Comparison of ENCODE assay signal across 2 cellular contexts in the genomic region with DNA sequence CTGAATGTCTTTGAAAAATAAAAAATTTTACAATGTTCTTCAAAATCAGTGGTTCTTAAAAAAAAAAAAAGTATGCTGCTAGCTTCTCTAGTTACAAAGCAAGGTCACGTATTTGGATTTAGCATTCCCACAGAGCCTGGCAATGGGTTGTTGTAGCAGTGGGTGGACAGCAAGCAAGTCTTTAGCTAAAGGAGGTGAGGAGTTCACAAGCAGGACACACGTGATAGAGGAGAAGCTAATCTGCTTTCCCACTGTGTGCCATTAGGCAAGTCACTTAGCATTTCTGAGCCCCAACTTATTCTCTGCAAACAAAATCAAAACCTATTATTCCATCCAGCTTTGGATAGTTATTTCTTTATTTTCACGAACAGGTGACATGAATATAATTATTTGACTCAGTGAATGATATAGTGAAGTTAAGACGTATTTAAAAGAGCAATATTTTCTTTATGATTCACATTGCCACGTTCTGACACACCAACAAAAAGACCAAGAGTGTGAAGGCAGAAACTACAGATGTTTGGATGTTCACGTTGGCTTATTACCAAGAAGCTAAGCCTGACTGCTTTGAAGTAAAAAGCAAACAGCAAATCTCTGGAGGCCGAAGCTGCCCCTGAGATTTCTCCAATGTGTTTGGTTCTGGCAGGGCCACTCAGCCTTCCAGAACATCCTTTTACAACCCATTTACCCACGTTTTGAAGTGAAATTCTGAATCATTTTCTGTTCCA.
TF ChIP-seq lines count a peak whose summit lies in the region.

No MANE protein-coding gene starts in this region.

TF ChIP-seq in GM23338, 12 proteins besides CTCF, POLR2A, EP300 and RAD21 (continued from another document and continues in another):
- no peak for TF ChIP-seq EZH2 (IDR thresholded peaks at IDR 0.05; ENCODE audit: low read depth, unreplicated experiment)
- no peak for TF ChIP-seq JUNB (IDR thresholded peaks at IDR 0.05; ENCODE audit: unreplicated experiment)
- TF ChIP-seq, protein P1, sequence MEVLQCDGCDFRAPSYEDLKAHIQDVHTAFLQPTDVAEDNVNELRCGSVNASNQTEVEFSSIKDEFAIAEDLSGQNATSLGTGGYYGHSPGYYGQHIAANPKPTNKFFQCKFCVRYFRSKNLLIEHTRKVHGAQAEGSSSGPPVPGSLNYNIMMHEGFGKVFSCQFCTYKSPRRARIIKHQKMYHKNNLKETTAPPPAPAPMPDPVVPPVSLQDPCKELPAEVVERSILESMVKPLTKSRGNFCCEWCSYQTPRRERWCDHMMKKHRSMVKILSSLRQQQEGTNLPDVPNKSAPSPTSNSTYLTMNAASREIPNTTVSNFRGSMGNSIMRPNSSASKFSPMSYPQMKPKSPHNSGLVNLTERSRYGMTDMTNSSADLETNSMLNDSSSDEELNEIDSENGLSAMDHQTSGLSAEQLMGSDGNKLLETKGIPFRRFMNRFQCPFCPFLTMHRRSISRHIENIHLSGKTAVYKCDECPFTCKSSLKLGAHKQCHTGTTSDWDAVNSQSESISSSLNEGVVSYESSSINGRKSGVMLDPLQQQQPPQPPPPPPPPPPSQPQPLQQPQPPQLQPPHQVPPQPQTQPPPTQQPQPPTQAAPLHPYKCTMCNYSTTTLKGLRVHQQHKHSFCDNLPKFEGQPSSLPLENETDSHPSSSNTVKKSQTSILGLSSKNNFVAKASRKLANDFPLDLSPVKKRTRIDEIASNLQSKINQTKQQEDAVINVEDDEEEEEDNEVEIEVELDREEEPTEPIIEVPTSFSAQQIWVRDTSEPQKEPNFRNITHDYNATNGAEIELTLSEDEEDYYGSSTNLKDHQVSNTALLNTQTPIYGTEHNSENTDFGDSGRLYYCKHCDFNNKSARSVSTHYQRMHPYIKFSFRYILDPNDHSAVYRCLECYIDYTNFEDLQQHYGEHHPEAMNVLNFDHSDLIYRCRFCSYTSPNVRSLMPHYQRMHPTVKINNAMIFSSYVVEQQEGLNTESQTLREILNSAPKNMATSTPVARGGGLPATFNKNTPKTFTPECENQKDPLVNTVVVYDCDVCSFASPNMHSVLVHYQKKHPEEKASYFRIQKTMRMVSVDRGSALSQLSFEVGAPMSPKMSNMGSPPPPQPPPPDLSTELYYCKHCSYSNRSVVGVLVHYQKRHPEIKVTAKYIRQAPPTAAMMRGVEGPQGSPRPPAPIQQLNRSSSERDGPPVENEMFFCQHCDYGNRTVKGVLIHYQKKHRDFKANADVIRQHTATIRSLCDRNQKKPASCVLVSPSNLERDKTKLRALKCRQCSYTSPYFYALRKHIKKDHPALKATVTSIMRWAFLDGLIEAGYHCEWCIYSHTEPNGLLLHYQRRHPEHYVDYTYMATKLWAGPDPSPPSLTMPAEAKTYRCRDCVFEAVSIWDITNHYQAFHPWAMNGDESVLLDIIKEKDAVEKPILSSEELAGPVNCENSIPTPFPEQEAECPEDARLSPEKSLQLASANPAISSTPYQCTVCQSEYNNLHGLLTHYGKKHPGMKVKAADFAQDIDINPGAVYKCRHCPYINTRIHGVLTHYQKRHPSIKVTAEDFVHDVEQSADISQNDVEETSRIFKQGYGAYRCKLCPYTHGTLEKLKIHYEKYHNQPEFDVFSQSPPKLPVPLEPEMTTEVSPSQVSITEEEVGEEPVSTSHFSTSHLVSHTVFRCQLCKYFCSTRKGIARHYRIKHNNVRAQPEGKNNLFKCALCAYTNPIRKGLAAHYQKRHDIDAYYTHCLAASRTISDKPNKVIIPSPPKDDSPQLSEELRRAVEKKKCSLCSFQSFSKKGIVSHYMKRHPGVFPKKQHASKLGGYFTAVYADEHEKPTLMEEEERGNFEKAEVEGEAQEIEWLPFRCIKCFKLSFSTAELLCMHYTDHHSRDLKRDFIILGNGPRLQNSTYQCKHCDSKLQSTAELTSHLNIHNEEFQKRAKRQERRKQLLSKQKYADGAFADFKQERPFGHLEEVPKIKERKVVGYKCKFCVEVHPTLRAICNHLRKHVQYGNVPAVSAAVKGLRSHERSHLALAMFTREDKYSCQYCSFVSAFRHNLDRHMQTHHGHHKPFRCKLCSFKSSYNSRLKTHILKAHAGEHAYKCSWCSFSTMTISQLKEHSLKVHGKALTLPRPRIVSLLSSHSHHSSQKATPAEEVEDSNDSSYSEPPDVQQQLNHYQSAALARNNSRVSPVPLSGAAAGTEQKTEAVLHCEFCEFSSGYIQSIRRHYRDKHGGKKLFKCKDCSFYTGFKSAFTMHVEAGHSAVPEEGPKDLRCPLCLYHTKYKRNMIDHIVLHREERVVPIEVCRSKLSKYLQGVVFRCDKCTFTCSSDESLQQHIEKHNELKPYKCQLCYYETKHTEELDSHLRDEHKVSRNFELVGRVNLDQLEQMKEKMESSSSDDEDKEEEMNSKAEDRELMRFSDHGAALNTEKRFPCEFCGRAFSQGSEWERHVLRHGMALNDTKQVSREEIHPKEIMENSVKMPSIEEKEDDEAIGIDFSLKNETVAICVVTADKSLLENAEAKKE (CRISPR knock-in tag; IDR thresholded peaks at IDR 0.05): no peak
- no peak for TF ChIP-seq NANOG (IDR thresholded peaks at IDR 0.05; ENCODE audit: borderline replicate concordance)
- no peak for TF ChIP-seq POLR2AphosphoS5 (IDR thresholded peaks at IDR 0.05; ENCODE audit: low read depth)
- no peak for TF ChIP-seq ZNF331 (CRISPR knock-in tag; IDR thresholded peaks at IDR 0.05; ENCODE audit: low read depth)
- TF ChIP-seq, protein P2, sequence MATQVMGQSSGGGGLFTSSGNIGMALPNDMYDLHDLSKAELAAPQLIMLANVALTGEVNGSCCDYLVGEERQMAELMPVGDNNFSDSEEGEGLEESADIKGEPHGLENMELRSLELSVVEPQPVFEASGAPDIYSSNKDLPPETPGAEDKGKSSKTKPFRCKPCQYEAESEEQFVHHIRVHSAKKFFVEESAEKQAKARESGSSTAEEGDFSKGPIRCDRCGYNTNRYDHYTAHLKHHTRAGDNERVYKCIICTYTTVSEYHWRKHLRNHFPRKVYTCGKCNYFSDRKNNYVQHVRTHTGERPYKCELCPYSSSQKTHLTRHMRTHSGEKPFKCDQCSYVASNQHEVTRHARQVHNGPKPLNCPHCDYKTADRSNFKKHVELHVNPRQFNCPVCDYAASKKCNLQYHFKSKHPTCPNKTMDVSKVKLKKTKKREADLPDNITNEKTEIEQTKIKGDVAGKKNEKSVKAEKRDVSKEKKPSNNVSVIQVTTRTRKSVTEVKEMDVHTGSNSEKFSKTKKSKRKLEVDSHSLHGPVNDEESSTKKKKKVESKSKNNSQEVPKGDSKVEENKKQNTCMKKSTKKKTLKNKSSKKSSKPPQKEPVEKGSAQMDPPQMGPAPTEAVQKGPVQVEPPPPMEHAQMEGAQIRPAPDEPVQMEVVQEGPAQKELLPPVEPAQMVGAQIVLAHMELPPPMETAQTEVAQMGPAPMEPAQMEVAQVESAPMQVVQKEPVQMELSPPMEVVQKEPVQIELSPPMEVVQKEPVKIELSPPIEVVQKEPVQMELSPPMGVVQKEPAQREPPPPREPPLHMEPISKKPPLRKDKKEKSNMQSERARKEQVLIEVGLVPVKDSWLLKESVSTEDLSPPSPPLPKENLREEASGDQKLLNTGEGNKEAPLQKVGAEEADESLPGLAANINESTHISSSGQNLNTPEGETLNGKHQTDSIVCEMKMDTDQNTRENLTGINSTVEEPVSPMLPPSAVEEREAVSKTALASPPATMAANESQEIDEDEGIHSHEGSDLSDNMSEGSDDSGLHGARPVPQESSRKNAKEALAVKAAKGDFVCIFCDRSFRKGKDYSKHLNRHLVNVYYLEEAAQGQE (IDR thresholded peaks at IDR 0.05; ENCODE audit: unreplicated experiment): no peak
- TF ChIP-seq CREB1 (CRISPR knock-in tag; IDR thresholded peaks at IDR 0.05; ENCODE audit: low read depth): no peak
- TF ChIP-seq EZH2phosphoT487 (IDR thresholded peaks at IDR 0.05; ENCODE audit: unreplicated experiment): no peak

TF ChIP-seq in HEK293T, 16 proteins besides CTCF, POLR2A, EP300 and RAD21 (continued from another document):
- TF ChIP-seq NFRKB (IDR thresholded peaks at IDR 0.05) (no peak), BHLHE40 (IDR thresholded peaks at IDR 0.05; ENCODE audit: borderline replicate concordance) (no peak), CTBP1 (IDR thresholded peaks at IDR 0.05; ENCODE audit: borderline replicate concordance) (no peak), ELF4 (IDR thresholded peaks at IDR 0.05) (no peak), ARNT (IDR thresholded peaks at IDR 0.05) (no peak), L3MBTL2 (conservative IDR thresholded peaks at IDR 0.05) (no peak)
